ENCODE assay signal across 25 cellular contexts in the genomic region with DNA sequence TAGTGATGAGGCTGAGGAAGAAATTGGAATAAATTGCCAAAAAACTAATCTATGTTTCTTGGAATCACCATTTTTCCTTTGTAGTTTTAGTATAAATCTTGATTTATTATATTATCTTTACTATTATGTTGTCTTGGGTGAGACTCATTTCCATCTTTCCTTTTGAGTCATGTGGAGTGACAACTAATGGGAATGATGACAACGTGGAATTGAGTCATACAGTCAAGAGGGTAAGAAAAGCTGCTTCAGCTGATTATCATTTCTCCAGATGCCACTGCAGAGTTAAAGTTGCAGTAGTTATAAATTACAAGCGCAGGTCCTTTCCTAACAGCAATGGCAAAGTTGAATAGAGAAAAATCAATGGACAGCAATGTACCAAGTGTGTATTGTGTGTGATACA. TPM values are rescaled to one million over a fixed set of nuclear protein-coding genes. Genes with fewer than 3 reads are reported as not detected.
DNase-seq lines count a peak whose midpoint lies in the region; ATAC-seq, FAIRE-seq and TF ChIP-seq lines count a peak whose summit lies in the region.
"Had no signal": no experiment of that assay in that cellular context is flagged by ENCODE, and none has a peak within 500 bp of the region (broad histone marks: within the 10 kb centered on the region; RNA-seq: fewer than 3 reads in every experiment).

No MANE protein-coding gene starts in this region.

- BruUV-seq in PC-3 (replicated peaks; lab: Mats Ljungman, UMichigan) = no TSS peak
- no TSS peak for BruUV-seq in endothelial cell of umbilical vein (replicated peaks; lab: Mats Ljungman, UMichigan)

- H3K4me3 Mint-ChIP-seq in activated T-cell treated with anti-CD3 and anti-CD28 coated beads, Interleukin-2, amount 50 U/mL, for 24 hours = no peak overlapping the region
- H3K4me3 Mint-ChIP-seq: activated B cell treated with CpG ODN at 0.5 μM for 24 hours, brain, memory B cell had no signal

- H3K27ac ChIP-seq in PC-3 (ENCODE audit: low read length) (no peak overlapping the region), endothelial cell of umbilical vein (ENCODE audit: insufficient read depth, low read depth, low read length) (no peak overlapping the region)
- H3K27ac ChIP-seq: esophagus squamous epithelium, neutrophil had no signal

- no peaks in the 10 kb centered on the region for H3K27me3 Mint-ChIP-seq in activated T-cell treated with anti-CD3 and anti-CD28 coated beads, Interleukin-2, amount 50 U/mL, for 24 hours
- H3K27me3 Mint-ChIP-seq: brain, memory B cell, progenitor cell of endocrine pancreas had no signal

- H3K36me3 ChIP-seq in PC-3 (ENCODE audit: low read depth, low read length) = no peaks in the 10 kb centered on the region
- H3K36me3 ChIP-seq in endothelial cell of umbilical vein (ENCODE audit: control insufficient read depth in 2 of 2, extremely low read depth in 1 of 2, insufficient read depth in 2 of 2, low read length in 2 of 2) = no peaks in the 10 kb centered on the region
- H3K36me3 ChIP-seq: esophagus squamous epithelium, neutrophil had no signal

- no peaks in the 10 kb centered on the region for H3K4me1 ChIP-seq in PC-3 (ENCODE audit: insufficient read depth, low read length)
- peaks cover 9% of the 10 kb centered on the region for H3K4me1 ChIP-seq in endothelial cell of umbilical vein (ENCODE audit: control insufficient read depth, extremely low read depth, insufficient read depth, low read length)
- H3K4me1 ChIP-seq: esophagus squamous epithelium had no signal

- intact Hi-C loops in PC-3 (cut with micrococcal nuclease) (no loop called here), endothelial cell of umbilical vein (cut with micrococcal nuclease) (loop anchor here (2.0 kb wide), 1 partner anchor 14 kb away; no protein-coding TSS in a partner anchor)

- no peaks in the 10 kb centered on the region for H3K9me1 ChIP-seq in endothelial cell of umbilical vein (replicated peaks; ENCODE audit: control insufficient read depth, extremely low read depth, insufficient read depth, low read length)

- H3K27me3 ChIP-seq in PC-3 (ENCODE audit: low read length) = no peaks in the 10 kb centered on the region
- no peaks in the 10 kb centered on the region for H3K27me3 ChIP-seq in endothelial cell of umbilical vein (ENCODE audit: control insufficient read depth in 2 of 2, insufficient read depth in 2 of 2, low read length in 2 of 2)
- H3K27me3 ChIP-seq: esophagus squamous epithelium, neutrophil had no signal

- CTCF ChIA-PET in PC-3 (lab: Charles Lee) (no interaction called here), endothelial cell of umbilical vein (lab: Charles Lee) (interaction anchor here (1.1 kb wide), 1 partner anchor 12 kb away, joined by 4 read pairs; no protein-coding TSS in a partner anchor)

- no peaks in the 10 kb centered on the region for H3K9me3 Mint-ChIP-seq in activated T-cell treated with anti-CD3 and anti-CD28 coated beads, Interleukin-2, amount 50 U/mL, for 24 hours

- no peaks in the 10 kb centered on the region for H3K36me3 Mint-ChIP-seq in activated T-cell treated with anti-CD3 and anti-CD28 coated beads, Interleukin-2, amount 50 U/mL, for 24 hours (ENCODE audit: low read depth)
- H3K36me3 Mint-ChIP-seq: brain, memory B cell had no signal

- no peak overlapping the region for H3K9ac ChIP-seq in PC-3 (ENCODE audit: low read length)
- H3K9ac ChIP-seq in endothelial cell of umbilical vein (replicated peaks; ENCODE audit: extremely low read depth, insufficient read depth, low read length) = no peak overlapping the region

- H3K9me3 ChIP-seq in PC-3 (ENCODE audit: low read length) (no peaks in the 10 kb centered on the region), endothelial cell of umbilical vein (replicated peaks; ENCODE audit: control insufficient read depth, insufficient read depth, low read length) (no peaks in the 10 kb centered on the region)
- H3K9me3 ChIP-seq: esophagus squamous epithelium, neutrophil had no signal

- POLR2A ChIA-PET in PC-3 (lab: Charles Lee; ENCODE audit: unreplicated experiment) = no interaction called here
- POLR2A ChIA-PET in endothelial cell of umbilical vein (lab: Charles Lee) = no interaction called here

- H4K20me1 ChIP-seq in PC-3 (ENCODE audit: low read length) (no peaks in the 10 kb centered on the region), endothelial cell of umbilical vein (replicated peaks; ENCODE audit: control insufficient read depth, extremely low read depth, insufficient read depth, low read length) (no peaks in the 10 kb centered on the region)

- no peaks in the 10 kb centered on the region for H3K79me2 ChIP-seq in PC-3 (ENCODE audit: low read length)
- H3K79me2 ChIP-seq in endothelial cell of umbilical vein (ENCODE audit: control insufficient read depth, insufficient read depth, low read length) = no peaks in the 10 kb centered on the region

- dilution Hi-C loops in endothelial cell of umbilical vein (cut with MboI; ENCODE audit: extremely low pct_ligation_motif_present, low sequenced_read_pairs) = no loop called here

- no peak for TF ChIP-seq CTCF in PC-3 (conservative IDR thresholded peaks at IDR 0.05; ENCODE audit: low read depth, low read length)
- TF ChIP-seq CTCF in endothelial cell of umbilical vein (IDR thresholded peaks at IDR 0.05; ENCODE audit: extremely low read depth in 1 of 2, insufficient read depth in 1 of 2, low read depth in 1 of 2, low read length in 2 of 2) = no peak

- H2AFZ ChIP-seq in PC-3 (ENCODE audit: low read length) = no peak overlapping the region
- no peak overlapping the region for H2AFZ ChIP-seq in endothelial cell of umbilical vein (ENCODE audit: low read depth, low read length)

- no peaks in the 10 kb centered on the region for H3K4me1 Mint-ChIP-seq in activated T-cell treated with anti-CD3 and anti-CD28 coated beads, Interleukin-2, amount 50 U/mL, for 24 hours (ENCODE audit: low read depth)
- H3K4me1 Mint-ChIP-seq: activated B cell treated with CpG ODN at 0.5 μM for 24 hours, brain, memory B cell had no signal

- DNase-seq in ELR (ENCODE audit: low read depth) = peak; percentile 60
- DNase-seq in PC-3 = peak; percentile 47
- DNase-seq in endothelial cell of umbilical vein (ENCODE audit: low read depth, low spot score) = peak; percentile 46
- DNase-seq in kidney tubule cell (ENCODE audit: low spot score) = peak; percentile 53
- no peak for DNase-seq in hippocampal formation (lab: John Stamatoyannopoulos, UW)
- DNase-seq in activated T-cell treated with anti-CD3 and anti-CD28 coated beads, Interleukin-2, amount 50 U/mL, for 24 hours = no peak
- DNase-seq: activated B cell treated with CpG ODN at 0.5 μM for 24 hours; activated CD4-positive, alpha-beta T cell treated with anti-CD3 and anti-CD28 coated beads, Interleukin-2, amount 50 U/mL, for 48 hours; activated effector memory CD4-positive, alpha-beta T cell treated with Interleukin-2 at 50 U/mL for 16 hours; esophagus squamous epithelium; left colon; NCI-H1105; NCI-H2029; NCI-H345; stimulated activated CD8-positive, alpha-beta memory T cell treated with anti-CD3 and anti-CD28 coated beads, Interleukin-4, amount 100 ng/mL, for 48 hours; T-helper 9 cell had no signal

- H3K27ac Mint-ChIP-seq in activated T-cell treated with anti-CD3 and anti-CD28 coated beads, Interleukin-2, amount 50 U/mL, for 24 hours = no peak overlapping the region
- H3K27ac Mint-ChIP-seq: activated B cell treated with CpG ODN at 0.5 μM for 24 hours, brain, memory B cell, progenitor cell of endocrine pancreas had no signal

- no peaks in the 10 kb centered on the region for H3K9me2 ChIP-seq in PC-3 (replicated peaks; ENCODE audit: low read length)

- FAIRE-seq in endothelial cell of umbilical vein (lab: Jason Lieb, UNC) = no peak
- FAIRE-seq: colon, GM18507, H54 had no signal

- no peaks in the 10 kb centered on the region for H3F3A ChIP-seq in PC-3 (ENCODE audit: low read length, unreplicated experiment)

- H3K4me2 ChIP-seq in PC-3 (ENCODE audit: low read length) (no peak overlapping the region), endothelial cell of umbilical vein (ENCODE audit: insufficient read depth, low read length) (peak overlapping the region; percentile 8)

- ATAC-seq in PC-3 (no peak), HG03045 (IDR thresholded peaks at IDR 0.05; ENCODE audit: unreplicated experiment) (no peak), HG03432 (IDR thresholded peaks at IDR 0.05; ENCODE audit: unreplicated experiment) (no peak)
- ATAC-seq: left colon had no signal

- TF ChIP-seq POLR2A in endothelial cell of umbilical vein (IDR thresholded peaks at IDR 0.05; ENCODE audit: low read depth, low read length) = no peak

- H3K4me3 ChIP-seq in PC-3 (ENCODE audit: low read length) (no peak overlapping the region), endothelial cell of umbilical vein (replicated peaks in 1 of 3; ENCODE audit: insufficient read depth in 1 of 3, low read depth in 1 of 3, low read length in 3 of 3) (no peak overlapping the region)
- H3K4me3 ChIP-seq: esophagus squamous epithelium had no signal

TF ChIP-seq in endothelial cell of umbilical vein, 7 proteins besides CTCF, POLR2A, EP300 and RAD21:
- TF ChIP-seq GATA2 (IDR thresholded peaks at IDR 0.05; ENCODE audit: insufficient read depth, insufficient read length, low read depth, low read length) (peak; percentile 39), FOS (IDR thresholded peaks at IDR 0.05; ENCODE audit: borderline replicate concordance, insufficient read depth, low read length) (peak; percentile 84), JUN (IDR thresholded peaks at IDR 0.05; ENCODE audit: borderline replicate concordance, insufficient read depth, insufficient read length, low read depth) (peak; percentile 11), EZH2 (IDR thresholded peaks at IDR 0.05; ENCODE audit: borderline replicate concordance, low read depth, low read length, severe bottlenecking) (no peak)

RNA-seq across cellular contexts. Expression of gene HHIP, which starts 30.8 kb away (rescaled TPM):
- 1.2 and 2.3 TPM in 2 replicates for total RNA-seq in PC-3 (2014; rRNA removed)
- 971 and 1,052 TPM in 2 replicates for total RNA-seq in endothelial cell of umbilical vein
- polyA plus RNA-seq in endothelial cell of umbilical vein = 227 and 239 TPM in 2 replicates
- polyA plus RNA-seq in endothelial cell of umbilical vein (2011; cell fraction: cytosol; rRNA removed) = 227 and 244 TPM in 2 replicates
- 361 and 391 TPM in 2 replicates for polyA plus RNA-seq in endothelial cell of umbilical vein (2011; cell fraction: nucleus; rRNA removed)
- polyA plus RNA-seq in endothelial cell of umbilical vein (2012) = 1,017 and 1,260 TPM in 2 replicates
- polyA minus RNA-seq in endothelial cell of umbilical vein = 352 and 386 TPM in 2 replicates
- not detected for polyA minus RNA-seq in endothelial cell of umbilical vein (2011; cell fraction: cytosol; rRNA and poly(A)+ RNA removed)
- 852 and 882 TPM in 2 replicates for polyA minus RNA-seq in endothelial cell of umbilical vein (2011; cell fraction: nucleus; rRNA and poly(A)+ RNA removed)
- total RNA-seq: activated B cell treated with CpG ODN at 0.5 μM for 24 hours, esophagus squamous epithelium had no signal

Comparison
In these comparisons a context has a peak if more than half of its experiments do, and no peak if none do; other contexts are left out.
1. DNase-seq: peak in ELR (single experiment), PC-3 (single experiment), endothelial cell of umbilical vein (single experiment) and kidney tubule cell (single experiment); none in hippocampal formation (0 of 2) and activated T-cell treated with anti-CD3 and anti-CD28 coated beads, Interleukin-2, amount 50 U/mL, for 24 hours (single experiment).
2. RNA of gene HHIP, which starts 30.8 kb away (total RNA-seq): 971 to 1,052 TPM in endothelial cell of umbilical vein; 1.2 to 2.3 TPM in PC-3; every median in the first group is over 100 times any median in the second.